ENCODE assay signal across 8 cellular contexts in genomic region chr12:92138626-92139025, GRCh38. TPM values are rescaled to one million over a fixed set of nuclear protein-coding genes. Genes with fewer than 3 reads are reported as not detected.
DNase-seq lines count a peak whose midpoint lies in the region; ATAC-seq and TF ChIP-seq lines count a peak whose summit lies in the region.

No MANE protein-coding gene starts in this region.

- H3K4me2 ChIP-seq in fibroblast of lung (ENCODE audit: extremely low read depth, insufficient read depth, low read length), result peak overlapping the region; percentile 38

- no peaks in the 10 kb centered on the region for H4K20me1 ChIP-seq in fibroblast of lung (ENCODE audit: control insufficient read depth, extremely low read depth, insufficient read depth, low read length)

- H3K27me3 ChIP-seq in GM06990 (replicated peaks; ENCODE audit: control insufficient read depth, insufficient read depth, low read length), result no peaks in the 10 kb centered on the region
- no peaks in the 10 kb centered on the region for H3K27me3 ChIP-seq in Peyer's patch
- H3K27me3 ChIP-seq in fibroblast of lung (ENCODE audit: control insufficient read depth, insufficient read depth, low read length), result no peaks in the 10 kb centered on the region
- H3K27me3 ChIP-seq in sigmoid colon, result no peaks in the 10 kb centered on the region

- peaks cover 0 to 53% (median 12%) of the 10 kb centered on the region in 4 donors for H3K4me1 ChIP-seq in Peyer's patch
- peaks cover 12% of the 10 kb centered on the region for H3K4me1 ChIP-seq in fibroblast of lung (ENCODE audit: control insufficient read depth, extremely low read depth, insufficient read depth, low read length)
- H3K4me1 ChIP-seq in sigmoid colon, result peaks cover 0 to 70% (median 49%) of the 10 kb centered on the region in 4 donors

- TF ChIP-seq POLR2A in Peyer's patch (IDR thresholded peaks at IDR 0.05), result no peak
- no peak for TF ChIP-seq POLR2A in sigmoid colon (IDR thresholded peaks at IDR 0.05)

- DNase-seq in GM06990 (ENCODE audit: extremely low read depth, insufficient read length) (no peak), Peyer's patch (no peak), fibroblast of lung (ENCODE audit: low read depth in 2 of 2) (no peak), sigmoid colon (no peak), HuH-7.5 (ENCODE audit: low spot score) (no peak), GF-D8 (lab: John Stamatoyannopoulos, UW) (no peak), germinal center (ENCODE audit: low spot score) (no peak)

- H3K9me3 ChIP-seq in Peyer's patch, result no peaks in the 10 kb centered on the region
- no peaks in the 10 kb centered on the region for H3K9me3 ChIP-seq in fibroblast of lung (ENCODE audit: control insufficient read depth, insufficient read depth, low read depth, low read length)
- no peaks in the 10 kb centered on the region for H3K9me3 ChIP-seq in sigmoid colon

- TF ChIP-seq EP300 in sigmoid colon (IDR thresholded peaks at IDR 0.05), result no peak

- ATAC-seq in HG03025 (IDR thresholded peaks at IDR 0.05; ENCODE audit: low FRiP score, unreplicated experiment), result no peak

- peaks cover 1% of the 10 kb centered on the region; the same call in 1 of the 2 replicates for H3K36me3 ChIP-seq in GM06990 (ENCODE audit: control insufficient read depth, insufficient read depth, low read length)
- H3K36me3 ChIP-seq in Peyer's patch, result peaks cover 0 to 16% (median 0%) of the 10 kb centered on the region in 3 donors
- H3K36me3 ChIP-seq in fibroblast of lung (ENCODE audit: control insufficient read depth, insufficient read depth, low read length), result no peaks in the 10 kb centered on the region
- peaks cover 0 to 16% (median 4%) of the 10 kb centered on the region in 4 donors for H3K36me3 ChIP-seq in sigmoid colon

- TF ChIP-seq CTCF in GM06990 (IDR thresholded peaks at IDR 0.05; ENCODE audit: insufficient read depth, low read length, poor library complexity, severe bottlenecking) (no peak), Peyer's patch (IDR thresholded peaks at IDR 0.05) (no peak), fibroblast of lung (conservative IDR thresholded peaks at IDR 0.05 in 1 of 2, IDR thresholded peaks at IDR 0.05 in 1 of 2; ENCODE audit: low read depth in 1 of 2, low read length in 2 of 2) (no peak), sigmoid colon (IDR thresholded peaks at IDR 0.05) (no peak)

- H3K4me3 ChIP-seq in GM06990 (replicated peaks; ENCODE audit: low read depth, low read length), result peak overlapping the region; percentile 83
- peak overlapping the region; percentile 62 to 96 (median 88) for H3K4me3 ChIP-seq in Peyer's patch
- peak overlapping the region in 1 of 4 experiments; percentile 99 for H3K4me3 ChIP-seq in fibroblast of lung (replicated peaks in 1 of 4; ENCODE audit: control extremely low read depth in 1 of 4, insufficient read depth in 1 of 4, low read depth in 3 of 4, low read length in 4 of 4)
- peak overlapping the region in 3 of 4 donors; percentile 90 to 98 (median 93) for H3K4me3 ChIP-seq in sigmoid colon

- H3K79me2 ChIP-seq in fibroblast of lung (ENCODE audit: control insufficient read depth, insufficient read depth, low read length), result peaks cover 84% of the 10 kb centered on the region

- no peak overlapping the region for H3K9ac ChIP-seq in fibroblast of lung (ENCODE audit: insufficient read depth, low read length)

- H2AFZ ChIP-seq in fibroblast of lung (ENCODE audit: low read length), result no peak overlapping the region

- intact Hi-C loops in sigmoid colon (cut with DNase I), result no loop called here

- H3K27ac ChIP-seq in Peyer's patch (peak overlapping the region; percentile 96 to 99 (median 98)), fibroblast of lung (ENCODE audit: insufficient read depth, low read length) (peak overlapping the region; percentile 26), sigmoid colon (peak overlapping the region in 1 of 4 donors; percentile 13)

RNA-seq across cellular contexts. Expression of gene BTG1, which starts 7.0 kb away (rescaled TPM):
- total RNA-seq in Peyer's patch (100 to 1,000 TPM in 1 of 4 donors, 10 to 100 TPM in 3; 49.2 to 111 (median 69.2) TPM), fibroblast of lung (13.4 and 18.2 TPM in 2 replicates), sigmoid colon (10 to 100 TPM; 41.0 to 62.9 (median 49.5) TPM)
- polyA plus RNA-seq in fibroblast of lung (23.1 and 32.2 TPM in 2 replicates), sigmoid colon (10 to 100 TPM; 51.7 to 82.3 (median 57.3) TPM)
- 30.1 and 33.3 TPM in 2 replicates for polyA plus RNA-seq in fibroblast of lung (2012)
- 91.7 and 126 TPM in 2 replicates for polyA minus RNA-seq in fibroblast of lung (ENCODE audit: low replicate concordance)
